Comparison of ENCODE assay signal across 8 cellular contexts in genomic region chr12:31728917-31729640, GRCh38. TPM values are rescaled to one million over a fixed set of nuclear protein-coding genes. Genes with fewer than 3 reads are reported as not detected.
DNase-seq lines count a peak whose midpoint lies in the region; ATAC-seq and TF ChIP-seq lines count a peak whose summit lies in the region.

TSS of gene AMN1 (minus strand) at chr12:31729021. CDS start at chr12:31729008, 13 bp downstream.

- POLR2A ChIA-PET in activated naive CD8-positive, alpha-beta T cell treated with anti-CD3 and anti-CD28 coated beads, Interleukin-2, amount 10 ng/mL, durations not matched to agents 7 days and 5 days (lab: Charles Lee): interaction anchor here (0.6 to 3.4 kb wide), 25 partner anchors 8 to 378 kb away, joined by 3 to 24 read pairs (median 5); partner anchors contain the start of genes BICD1, ETFBKMT and RESF1

- no peaks in the 10 kb centered on the region for H4K20me1 ChIP-seq in osteoblast (ENCODE audit: insufficient read depth, low read length)

- DNase-seq in GM10266 (ENCODE audit: extremely low spot score) (peak; percentile 89), NCI-H1105 (lab: John Stamatoyannopoulos, UW) (peak; percentile 98), SKM-1 (lab: John Stamatoyannopoulos, UW; ENCODE audit: unreplicated experiment) (peak; percentile 95), head of caudate nucleus (peak; percentile 96 to 99 (median 98)), osteoblast (ENCODE audit: insufficient read length, low spot score, missing footprints) (peak; percentile 99), thoracic aorta (ENCODE audit: low spot score) (peak; percentile 95)
- peak; percentile 99 for DNase-seq in activated naive CD8-positive, alpha-beta T cell treated with anti-CD3 and anti-CD28 coated beads, Interleukin-2, amount 10 ng/mL, durations not matched to agents 7 days and 5 days

- H3K4me3 Mint-ChIP-seq in activated naive CD8-positive, alpha-beta T cell treated with anti-CD3 and anti-CD28 coated beads, Interleukin-2, amount 10 ng/mL, durations not matched to agents 7 days and 5 days: peak within 1 kb of the TSS; percentile 95

- TF ChIP-seq CTCF in GM10266 (IDR thresholded peaks at IDR 0.05; ENCODE audit: control insufficient read depth, insufficient read depth, low read depth, missing control alignments) (no peak), osteoblast (IDR thresholded peaks at IDR 0.05; ENCODE audit: extremely low read depth, low read depth, low read length) (no peak), thoracic aorta (IDR thresholded peaks at IDR 0.05) (peak; percentile 19)

- H3K36me3 Mint-ChIP-seq in activated naive CD8-positive, alpha-beta T cell treated with anti-CD3 and anti-CD28 coated beads, Interleukin-2, amount 10 ng/mL, durations not matched to agents 7 days and 5 days: peaks cover 18% of the 10 kb centered on the region

- no peaks in the 10 kb centered on the region for H3K9me3 ChIP-seq in osteoblast (ENCODE audit: low read depth, low read length)
- H3K9me3 ChIP-seq in thoracic aorta: no peaks in the 10 kb centered on the region

- H3K27me3 Mint-ChIP-seq in activated naive CD8-positive, alpha-beta T cell treated with anti-CD3 and anti-CD28 coated beads, Interleukin-2, amount 10 ng/mL, durations not matched to agents 7 days and 5 days: no peaks in the 10 kb centered on the region

- H3K36me3 ChIP-seq in osteoblast (ENCODE audit: insufficient read depth, low read length) (no peaks in the 10 kb centered on the region), thoracic aorta (no peaks in the 10 kb centered on the region)

- peak within 1 kb of the TSS; percentile 98 for H3K27ac Mint-ChIP-seq in activated naive CD8-positive, alpha-beta T cell treated with anti-CD3 and anti-CD28 coated beads, Interleukin-2, amount 10 ng/mL, durations not matched to agents 7 days and 5 days

- H3K4me1 ChIP-seq in osteoblast (ENCODE audit: insufficient read depth, low read length) (peaks cover 39% of the 10 kb centered on the region), thoracic aorta (ENCODE audit: control insufficient read depth in 1 of 2, low read depth in 2 of 2) (peaks cover 27 to 46% of the 10 kb centered on the region in 2 donors)

- H3K27ac ChIP-seq in osteoblast (ENCODE audit: low read depth, low read length) (peak within 1 kb of the TSS; percentile 92), thoracic aorta (peak within 1 kb of the TSS; percentile 98)

- H3K27me3 ChIP-seq in osteoblast (ENCODE audit: insufficient read depth, low read length): no peaks in the 10 kb centered on the region
- H3K27me3 ChIP-seq in thoracic aorta (replicated peaks; ENCODE audit: insufficient read depth): no peaks in the 10 kb centered on the region

- H3K79me2 ChIP-seq in osteoblast (ENCODE audit: insufficient read depth, low read length): peaks cover 3% of the 10 kb centered on the region

- H3K4me3 ChIP-seq in osteoblast (ENCODE audit: insufficient read depth, low read length): peak within 1 kb of the TSS; percentile 85
- peak within 1 kb of the TSS; percentile 87 for H3K4me3 ChIP-seq in thoracic aorta

- peaks cover 28% of the 10 kb centered on the region for H3K4me1 Mint-ChIP-seq in activated naive CD8-positive, alpha-beta T cell treated with anti-CD3 and anti-CD28 coated beads, Interleukin-2, amount 10 ng/mL, durations not matched to agents 7 days and 5 days

- ATAC-seq in HG02610 (IDR thresholded peaks at IDR 0.05; ENCODE audit: unreplicated experiment) (peak; percentile 93), thoracic aorta (ENCODE audit: insufficient number of reproducible peaks, low FRiP score, low read depth) (peak; percentile 83)
- ATAC-seq in activated naive CD8-positive, alpha-beta T cell treated with anti-CD3 and anti-CD28 coated beads, Interleukin-2, amount 10 ng/mL, durations not matched to agents 7 days and 5 days (ENCODE audit: low read depth): peak; percentile 97

- H3K9me3 Mint-ChIP-seq in activated naive CD8-positive, alpha-beta T cell treated with anti-CD3 and anti-CD28 coated beads, Interleukin-2, amount 10 ng/mL, durations not matched to agents 7 days and 5 days: peaks cover 5% of the 10 kb centered on the region

- intact Hi-C loops in head of caudate nucleus (cut with DNase I): loop anchor here (2.0 to 5.0 kb wide), 2 partner anchors 70 to 373 kb away; partner anchors contain the start of gene ETFBKMT

- peak within 1 kb of the TSS; percentile 94 for H3K4me2 ChIP-seq in osteoblast (ENCODE audit: insufficient read depth, low read length)

- H2AFZ ChIP-seq in osteoblast (ENCODE audit: low read length): peak within 1 kb of the TSS; percentile 93

RNA-seq across cellular contexts. Expression of gene AMN1, which starts in this region (rescaled TPM):
- 1 to 10 TPM; 5.9 to 7.3 TPM for total RNA-seq in activated naive CD8-positive, alpha-beta T cell treated with anti-CD3 and anti-CD28 coated beads, Interleukin-2, amount 10 ng/mL, durations not matched to agents 7 days and 5 days
- total RNA-seq in osteoblast: 5.4 and 5.6 TPM in 2 replicates
- total RNA-seq in thoracic aorta: 10 to 100 TPM; 12.8 to 27.2 TPM

Comparison
In these comparisons a context has a peak if more than half of its experiments do, and no peak if none do; other contexts are left out.
1. Peak in every context shown above with its lines: DNase-seq, ATAC-seq, H3K4me3 ChIP-seq and H3K27ac ChIP-seq.